Comparison of ENCODE assay signal across 19 cellular contexts in genomic region chr7:103981003-103981423, GRCh38. TPM values are rescaled to one million over a fixed set of nuclear protein-coding genes. Genes with fewer than 3 reads are reported as not detected.
"Had no signal": no experiment of that assay in that cellular context is flagged by ENCODE, and none has a peak within 500 bp of the region (broad histone marks: within the 10 kb centered on the region; RNA-seq: fewer than 3 reads in every experiment).

No MANE protein-coding gene starts in this region.

- H3K4me3 ChIP-seq: MG63 had no signal

- ATAC-seq: Panc1 had no signal

- H3K9me3 ChIP-seq: MG63, SK-N-SH had no signal

- H3K27ac ChIP-seq: RWPE1 had no signal

- DNase-seq: KBM-7, MG63, NCI-H1092 treated with DMSO at 0.1 percent for 48 hours, NCI-H1436, NCI-H187, NCI-H2029, NCI-H2081 treated with DMSO at 0.1 percent for 48 hours, NCI-H2171, NCI-H226, NCI-H446, NCI-H510A, NCI-H524 treated with DMSO at 0.1 percent for 48 hours, NCI-H69, NCI-H774, SHP77, SK-N-SH had no signal

- H3K9ac ChIP-seq: SK-N-SH had no signal

- H3K36me3 ChIP-seq: MG63 had no signal

RNA-seq across cellular contexts. Expression of gene RELN, which starts 8.4 kb away (rescaled TPM):
- polyA plus RNA-seq: IgD-negative memory B cell had no signal
